In the genomic region with DNA sequence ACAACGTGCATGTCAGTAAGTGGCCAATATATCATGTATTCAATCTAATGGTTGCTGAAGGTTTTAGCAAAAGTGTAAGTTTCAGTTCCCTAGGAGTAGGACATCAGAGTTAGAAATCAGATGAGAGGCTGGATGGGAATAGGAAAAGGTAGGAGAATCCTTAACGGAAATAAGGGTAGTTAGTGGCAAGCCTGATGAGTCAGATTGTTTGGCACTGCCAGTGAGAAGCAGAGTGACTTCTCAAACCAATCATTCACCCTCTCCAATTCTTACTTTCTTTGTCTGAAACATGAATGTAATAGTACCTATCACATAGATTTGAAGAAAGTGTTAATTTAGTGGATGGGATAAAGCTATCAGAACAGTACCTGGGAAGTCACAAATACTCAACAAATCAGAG, we compare ENCODE assay signal across 17 cellular contexts.
DNase-seq lines count a peak whose midpoint lies in the region; ATAC-seq, FAIRE-seq and TF ChIP-seq lines count a peak whose summit lies in the region.
"Had no signal": no experiment of that assay in that cellular context is flagged by ENCODE, and none has a peak within 500 bp of the region (broad histone marks: within the 10 kb centered on the region; RNA-seq: fewer than 3 reads in every experiment).

No MANE protein-coding gene starts in this region.

- H3K9me3 ChIP-seq in astrocyte (ENCODE audit: insufficient read depth, low read depth, low read length): no peaks in the 10 kb centered on the region
- H3K9me3 ChIP-seq: SJCRH30 had no signal

- FAIRE-seq in astrocyte (lab: Jason Lieb, UNC): no peak

- no peaks in the 10 kb centered on the region for H4K20me1 ChIP-seq in astrocyte (ENCODE audit: insufficient read depth, low read length)

- H3K79me2 ChIP-seq in astrocyte (ENCODE audit: insufficient read depth, low read length): no peaks in the 10 kb centered on the region

- peaks cover 14% of the 10 kb centered on the region for H3K4me1 ChIP-seq in astrocyte (ENCODE audit: insufficient read depth, low read length)

- no peak overlapping the region for H3K27ac Mint-ChIP-seq in astrocyte (ENCODE audit: unreplicated experiment)

- H3K36me3 Mint-ChIP-seq in astrocyte (ENCODE audit: low read depth, unreplicated experiment): no peaks in the 10 kb centered on the region

- no peak overlapping the region for H3K4me3 ChIP-seq in astrocyte (ENCODE audit: insufficient read depth, low read depth, low read length)
- H3K4me3 ChIP-seq: SJCRH30 had no signal

- no peak for TF ChIP-seq CTCF in astrocyte (IDR thresholded peaks at IDR 0.05; ENCODE audit: insufficient read depth, low read depth, low read length)

- no peaks in the 10 kb centered on the region for H3K36me3 ChIP-seq in astrocyte (ENCODE audit: insufficient read depth, low read length)
- H3K36me3 ChIP-seq: SJCRH30 had no signal

- no peak for ATAC-seq in GM18520 (IDR thresholded peaks at IDR 0.05; ENCODE audit: unreplicated experiment)
- no peak for ATAC-seq in HG03108 (IDR thresholded peaks at IDR 0.05; ENCODE audit: unreplicated experiment)

- H3K27me3 ChIP-seq in astrocyte (ENCODE audit: insufficient read depth, low read length): no peaks in the 10 kb centered on the region
- H3K27me3 ChIP-seq: SJCRH30 had no signal

- no peaks in the 10 kb centered on the region for H3K9me3 Mint-ChIP-seq in astrocyte (ENCODE audit: unreplicated experiment)

- no peak overlapping the region for H2AFZ ChIP-seq in astrocyte (ENCODE audit: low read depth, low read length)

- no peak overlapping the region for H3K4me3 Mint-ChIP-seq in astrocyte (ENCODE audit: unreplicated experiment)

- H3K9ac ChIP-seq in astrocyte (ENCODE audit: low read length): no peak overlapping the region

- in situ Hi-C loops in G401 (cut with HindIII; ENCODE audit: low sequenced_read_pairs): no loop called here

- H3K27me3 Mint-ChIP-seq in astrocyte (ENCODE audit: low read depth, unreplicated experiment): no peaks in the 10 kb centered on the region

- DNase-seq in Daoy (ENCODE audit: low read depth) (peak; percentile 44), LHCN-M2 (ENCODE audit: low read depth) (peak; percentile 54), astrocyte (ENCODE audit: low read depth) (no peak), kidney tubule cell (ENCODE audit: low spot score) (peak; percentile 19), SIG-M5 (lab: John Stamatoyannopoulos, UW) (no peak), G401 (ENCODE audit: low spot score) (no peak)
- DNase-seq: COR-L47, KG1, MM.1S, NCI-H1105, NCI-H1694 treated with DMSO at 0.1 percent for 48 hours, NCI-H345, NCI-H69, RPMI8226, SJCRH30 had no signal

- H3K4me2 ChIP-seq in astrocyte (ENCODE audit: low read length): peak overlapping the region; percentile 11

- peak overlapping the region; percentile 13 for H3K27ac ChIP-seq in astrocyte (ENCODE audit: low read depth, low read length)
- H3K27ac ChIP-seq: SJCRH30 had no signal

- H3K4me1 Mint-ChIP-seq in astrocyte (ENCODE audit: low read depth, unreplicated experiment): peaks cover 20% of the 10 kb centered on the region

Comparison
In these comparisons a context has a peak if more than half of its experiments do, and no peak if none do; other contexts are left out.
1. DNase-seq: peak in Daoy (single experiment), LHCN-M2 (single experiment) and kidney tubule cell (single experiment); none in astrocyte (single experiment), SIG-M5 (single experiment) and G401 (single experiment).